ENCODE assay signal across 30 cellular contexts in the genomic region with DNA sequence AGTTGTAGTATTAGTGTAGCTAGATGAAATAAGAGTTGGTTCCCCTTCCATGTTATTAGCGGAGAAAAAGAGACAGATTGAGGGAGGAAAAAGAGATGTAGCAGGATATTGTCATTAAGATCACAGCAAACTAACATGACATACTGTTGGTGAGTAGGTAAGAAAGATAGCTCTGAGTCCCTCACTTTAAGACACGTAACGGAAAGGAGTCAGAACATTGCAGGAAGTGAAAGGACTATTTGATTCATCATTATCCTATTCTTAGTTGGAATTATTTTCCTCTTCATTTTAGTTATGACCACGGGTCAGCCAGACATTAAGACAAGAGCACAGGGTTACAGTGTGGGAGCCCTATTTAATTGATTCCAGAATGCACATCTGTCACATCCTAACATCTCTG. TPM values are rescaled to one million over a fixed set of nuclear protein-coding genes. Genes with fewer than 3 reads are reported as not detected.
DNase-seq lines count a peak whose midpoint lies in the region; ATAC-seq and TF ChIP-seq lines count a peak whose summit lies in the region.
"Had no signal": no experiment of that assay in that cellular context is flagged by ENCODE, and none has a peak within 500 bp of the region (broad histone marks: within the 10 kb centered on the region; RNA-seq: fewer than 3 reads in every experiment).

No MANE protein-coding gene starts in this region.

- H3K79me2 ChIP-seq in PC-3 (ENCODE audit: low read length) (no peaks in the 10 kb centered on the region), smooth muscle cell (ENCODE audit: low read depth) (no peaks in the 10 kb centered on the region)

- H3K9me3 ChIP-seq in PC-3 (ENCODE audit: low read length) (no peaks in the 10 kb centered on the region), smooth muscle cell (replicated peaks; ENCODE audit: low read depth) (no peaks in the 10 kb centered on the region)
- H3K9me3 ChIP-seq: ascending aorta, BLaER1, colonic mucosa, stomach, tibial artery had no signal

- H3K27me3 Mint-ChIP-seq in glutamatergic neuron (ENCODE audit: unreplicated experiment): peaks cover 3% of the 10 kb centered on the region
- H3K27me3 Mint-ChIP-seq: activated naive CD8-positive, alpha-beta T cell treated with anti-CD3 and anti-CD28 coated beads, Interleukin-2, amount 10 ng/mL, durations not matched to agents 7 days and 5 days had no signal

- CTCF ChIA-PET in PC-3 (lab: Charles Lee): no interaction called here

- intact Hi-C loops in PC-3 (cut with micrococcal nuclease): loop anchor here (5.0 kb wide), 1 partner anchor 147 kb away; no protein-coding TSS in a partner anchor

- H4K20me1 ChIP-seq in PC-3 (ENCODE audit: low read length) (no peaks in the 10 kb centered on the region), smooth muscle cell (ENCODE audit: low read depth) (no peaks in the 10 kb centered on the region)
- H4K20me1 ChIP-seq: BLaER1 had no signal

- no peaks in the 10 kb centered on the region for H3K9me2 ChIP-seq in PC-3 (replicated peaks; ENCODE audit: low read length)

- peaks cover 3% of the 10 kb centered on the region for H3K9me3 Mint-ChIP-seq in glutamatergic neuron (ENCODE audit: unreplicated experiment)
- H3K9me3 Mint-ChIP-seq: activated naive CD8-positive, alpha-beta T cell treated with anti-CD3 and anti-CD28 coated beads, Interleukin-2, amount 10 ng/mL, durations not matched to agents 7 days and 5 days; naive B cell; T-helper 2 cell treated with Interferon-gamma antibody and Interleukin-4, amounts not matched to agents 5 μg/mL and 100 μg/mL, for 36 hours had no signal

- no TSS peak for BruUV-seq in PC-3 (replicated peaks; lab: Mats Ljungman, UMichigan)

- ATAC-seq in GM19043 (IDR thresholded peaks at IDR 0.05; ENCODE audit: low read depth, unreplicated experiment) (peak; percentile 56), PC-3 (no peak)
- ATAC-seq: K562, Right ventricle myocardium inferior had no signal

- H3K4me3 ChIP-seq in GM12865 (ENCODE audit: low read depth, low read length) (no peak overlapping the region), PC-3 (ENCODE audit: low read length) (no peak overlapping the region), smooth muscle cell (no peak overlapping the region)
- H3K4me3 ChIP-seq: ascending aorta, BLaER1, cardiac muscle cell, colonic mucosa, K562, PC-9, stomach, tibial artery had no signal

- H3K4me1 ChIP-seq in PC-3 (ENCODE audit: insufficient read depth, low read length) (peaks cover 15% of the 10 kb centered on the region), smooth muscle cell (ENCODE audit: low read depth) (no peaks in the 10 kb centered on the region)
- H3K4me1 ChIP-seq: BLaER1, colonic mucosa had no signal

- H3F3A ChIP-seq in PC-3 (ENCODE audit: low read length, unreplicated experiment): no peaks in the 10 kb centered on the region
- H3F3A ChIP-seq in smooth muscle cell (ENCODE audit: low read depth): no peaks in the 10 kb centered on the region

- H3K36me3 Mint-ChIP-seq in glutamatergic neuron (ENCODE audit: unreplicated experiment): peaks cover 16% of the 10 kb centered on the region
- H3K36me3 Mint-ChIP-seq: naive B cell had no signal

- TF ChIP-seq CTCF in GM12865 (IDR thresholded peaks at IDR 0.05; ENCODE audit: insufficient read depth, low read depth, low read length, missing control alignments) (no peak), PC-3 (conservative IDR thresholded peaks at IDR 0.05; ENCODE audit: low read depth, low read length) (no peak), glutamatergic neuron (IDR thresholded peaks at IDR 0.05; ENCODE audit: partially characterized antibody, unreplicated experiment) (no peak), smooth muscle cell (IDR thresholded peaks at IDR 0.05; ENCODE audit: borderline replicate concordance, insufficient read depth, poor library complexity, severe bottlenecking) (no peak)

- H3K9ac ChIP-seq in PC-3 (ENCODE audit: low read length) (no peak overlapping the region), smooth muscle cell (ENCODE audit: low read depth) (no peak overlapping the region)
- H3K9ac ChIP-seq: BLaER1 had no signal

- peak overlapping the region; percentile 7 for H3K27ac Mint-ChIP-seq in glutamatergic neuron (ENCODE audit: unreplicated experiment)
- H3K27ac Mint-ChIP-seq: activated naive CD8-positive, alpha-beta T cell treated with anti-CD3 and anti-CD28 coated beads, Interleukin-2, amount 10 ng/mL, durations not matched to agents 7 days and 5 days; T-helper 2 cell treated with Interferon-gamma antibody and Interleukin-4, amounts not matched to agents 5 μg/mL and 100 μg/mL, for 36 hours had no signal

- H3K4me1 Mint-ChIP-seq in glutamatergic neuron (ENCODE audit: low read depth, unreplicated experiment): peaks cover 35% of the 10 kb centered on the region
- H3K4me1 Mint-ChIP-seq: naive B cell had no signal

- H3K27me3 ChIP-seq in PC-3 (ENCODE audit: low read length) (no peaks in the 10 kb centered on the region), smooth muscle cell (ENCODE audit: low read depth) (no peaks in the 10 kb centered on the region)
- H3K27me3 ChIP-seq: ascending aorta, BLaER1, cardiac muscle cell, colonic mucosa, stomach, tibial artery had no signal

- H3K36me3 ChIP-seq in PC-3 (ENCODE audit: low read depth, low read length) (no peaks in the 10 kb centered on the region), smooth muscle cell (ENCODE audit: low read depth) (no peaks in the 10 kb centered on the region)
- H3K36me3 ChIP-seq: ascending aorta, BLaER1, cardiac muscle cell, colonic mucosa, stomach, tibial artery had no signal

- DNase-seq in GM12865 (ENCODE audit: low read depth) (peak; percentile 21), PC-3 (no peak), glutamatergic neuron (no peak), smooth muscle cell (lab: John Stamatoyannopoulos, UW; ENCODE audit: unreplicated experiment) (no peak), T1000 (lab: John Stamatoyannopoulos, UW) (no peak), NCI-H128 (lab: John Stamatoyannopoulos, UW; ENCODE audit: unreplicated experiment) (no peak)
- DNase-seq: activated CD4-positive, alpha-beta T cell treated with anti-CD3 and anti-CD28 coated beads for 4 hours; activated effector memory CD4-positive, alpha-beta T cell treated with Interleukin-2 at 50 U/mL for 16 hours; activated naive CD8-positive, alpha-beta T cell treated with anti-CD3 and anti-CD28 coated beads, Interleukin-2, amount 10 ng/mL, durations not matched to agents 7 days and 5 days; colonic mucosa; DMS153; effector CD4-positive, alpha-beta T cell; GOT3; kidney; midbrain; naive B cell; NCI-H1105; NCI-H2029; NCI-H524; stimulated activated CD4-positive, alpha-beta T cell treated with anti-CD3 and anti-CD28 coated beads, Interleukin-1b, Interleukin-23, amount 100 ng/mL, for 48 hours; stomach; tibial artery had no signal

- POLR2A ChIA-PET in PC-3 (lab: Charles Lee; ENCODE audit: unreplicated experiment): no interaction called here

- peak overlapping the region; percentile 26; the same call in 1 of the 2 replicates for H3K27ac ChIP-seq in PC-3 (ENCODE audit: low read length)
- H3K27ac ChIP-seq in smooth muscle cell (ENCODE audit: low read depth): no peak overlapping the region
- H3K27ac ChIP-seq: ascending aorta, BLaER1, cardiac muscle cell, colonic mucosa, PC-9, tibial artery had no signal

- no peak overlapping the region for H3K4me3 Mint-ChIP-seq in glutamatergic neuron (ENCODE audit: unreplicated experiment)
- H3K4me3 Mint-ChIP-seq: activated naive CD8-positive, alpha-beta T cell treated with anti-CD3 and anti-CD28 coated beads, Interleukin-2, amount 10 ng/mL, durations not matched to agents 7 days and 5 days; naive B cell; T-helper 2 cell treated with Interferon-gamma antibody and Interleukin-4, amounts not matched to agents 5 μg/mL and 100 μg/mL, for 36 hours had no signal

- H2AFZ ChIP-seq in PC-3 (ENCODE audit: low read length): no peak overlapping the region
- H2AFZ ChIP-seq in smooth muscle cell (ENCODE audit: low read depth): no peak overlapping the region
- H2AFZ ChIP-seq: PC-9 had no signal

- H3K4me2 ChIP-seq in PC-3 (ENCODE audit: low read length) (no peak overlapping the region), smooth muscle cell (no peak overlapping the region)
- H3K4me2 ChIP-seq: BLaER1, PC-9 had no signal

- 69% methylated on average over 4 of the region's 4 CpGs for WGBS in smooth muscle cell (ENCODE audit: low lambda C conversion rate)

RNA-seq across cellular contexts. Expression of a gene that starts 54.9 kb away (rescaled TPM):
- 56.6 and 61.7 TPM in 2 replicates for total RNA-seq in PC-3 (2014; rRNA removed)
- 39.1 TPM for total RNA-seq in glutamatergic neuron (ENCODE audit: unreplicated experiment)
- total RNA-seq in smooth muscle cell: 58.5 and 63.9 TPM in 2 replicates
- polyA plus RNA-seq in smooth muscle cell: 31.3 and 34.1 TPM in 2 replicates
